8 cellular contexts compared by ENCODE assay signal in genomic region chr10:102418612-102419560, GRCh38. TPM values are rescaled to one million over a fixed set of nuclear protein-coding genes. Genes with fewer than 3 reads are reported as not detected.
DNase-seq lines count a peak whose midpoint lies in the region; ATAC-seq, FAIRE-seq and TF ChIP-seq lines count a peak whose summit lies in the region.

Gene PSD (minus strand): TSS chr10:102418785. CDS start chr10:102417038, 1,747 bp downstream.

- peaks cover 28% of the 10 kb centered on the region for H3K27me3 ChIP-seq in keratinocyte (ENCODE audit: control insufficient read depth, extremely low read depth, insufficient read depth, low read length)
- H3K27me3 ChIP-seq in thymus (ENCODE audit: control insufficient read depth, insufficient read depth), result peaks cover 28% of the 10 kb centered on the region

- H3K4me1 Mint-ChIP-seq in activated naive CD8-positive, alpha-beta T cell (ENCODE audit: low read depth), result peaks cover 35% of the 10 kb centered on the region

- peak within 1 kb of the TSS; percentile 97 for H3K4me3 Mint-ChIP-seq in activated naive CD8-positive, alpha-beta T cell

- H3K4me1 ChIP-seq in keratinocyte (ENCODE audit: control insufficient read depth, extremely low read depth, insufficient read depth, low read length) (peaks cover 29% of the 10 kb centered on the region), thymus (ENCODE audit: control insufficient read depth, insufficient read depth, low read length) (peaks cover 33% of the 10 kb centered on the region)

- H3K4me3 ChIP-seq in keratinocyte (ENCODE audit: control insufficient read depth in 2 of 3, extremely low read depth in 1 of 3, insufficient read depth in 2 of 3, low read depth in 1 of 3, low read length in 3 of 3), result peak within 1 kb of the TSS; percentile 2 to 83 (median 65)
- H3K4me3 ChIP-seq in thymus (ENCODE audit: low read length), result peak within 1 kb of the TSS; percentile 63

- peak within 1 kb of the TSS; percentile 91 for H3K4me2 ChIP-seq in keratinocyte (ENCODE audit: control insufficient read depth, extremely low read depth, insufficient read depth, low read depth, low read length)

- H3K36me3 ChIP-seq in keratinocyte (ENCODE audit: control insufficient read depth in 2 of 2, extremely low read depth in 1 of 2, insufficient read depth in 2 of 2, low read length in 2 of 2), result peaks cover 4 to 9% of the 10 kb centered on the region in 2 experiments
- H3K36me3 ChIP-seq in thymus (ENCODE audit: control insufficient read depth, insufficient read depth), result peaks cover 8% of the 10 kb centered on the region

- H2AFZ ChIP-seq in keratinocyte (ENCODE audit: control insufficient read depth, low read length), result no peak within 1 kb of the TSS

- no peak for FAIRE-seq in keratinocyte (lab: Jason Lieb, UNC)

- H3K9me3 ChIP-seq in keratinocyte (ENCODE audit: control insufficient read depth, low read depth, low read length) (no peaks in the 10 kb centered on the region), thymus (ENCODE audit: control insufficient read depth) (peaks cover 2% of the 10 kb centered on the region)

- peak; percentile 61 for DNase-seq in DMS79 (lab: John Stamatoyannopoulos, UW)
- peak; percentile 76 for DNase-seq in NCI-H1694 (lab: John Stamatoyannopoulos, UW)
- DNase-seq in keratinocyte (ENCODE audit: low read depth, low spot score), result no peak
- DNase-seq in amniotic stem cell (lab: John Stamatoyannopoulos, UW), result no peak

- H3K27me3 Mint-ChIP-seq in activated naive CD8-positive, alpha-beta T cell, result peaks cover 15% of the 10 kb centered on the region

- peaks cover 3% of the 10 kb centered on the region for H3K79me2 ChIP-seq in keratinocyte (ENCODE audit: control insufficient read depth, insufficient read depth, low read length)

- 8% methylated on average over 54 of the region's 54 CpGs for WGBS in thymus

- H4K20me1 ChIP-seq in keratinocyte (ENCODE audit: control insufficient read depth, extremely low read depth, insufficient read depth, low read length), result no peaks in the 10 kb centered on the region

- ATAC-seq in HG03354 (IDR thresholded peaks at IDR 0.05; ENCODE audit: poor library complexity, severe bottlenecking, unreplicated experiment), result no peak
- no peak for ATAC-seq in GM21723 (IDR thresholded peaks at IDR 0.05; ENCODE audit: unreplicated experiment)

- TF ChIP-seq CTCF in keratinocyte (optimal IDR thresholded peaks at IDR 0.05 in 1 of 3, IDR thresholded peaks at IDR 0.05 in 1 of 3, conservative IDR thresholded peaks at IDR 0.05 in 1 of 3; ENCODE audit: extremely low read depth in 1 of 3, insufficient read depth in 2 of 3, low read length in 3 of 3), result no peak

- no peaks in the 10 kb centered on the region for H3K36me3 Mint-ChIP-seq in activated naive CD8-positive, alpha-beta T cell

- no peaks in the 10 kb centered on the region for H3K9me3 Mint-ChIP-seq in activated naive CD8-positive, alpha-beta T cell (ENCODE audit: low read depth)

- no peak within 1 kb of the TSS for H3K9ac ChIP-seq in keratinocyte (ENCODE audit: control insufficient read depth, extremely low read depth, insufficient read depth, low read length)

- dilution Hi-C loops in keratinocyte (cut with MboI; ENCODE audit: extremely low pct_ligation_motif_present, low sequenced_read_pairs), result no loop called here

- no peak within 1 kb of the TSS for H3K27ac Mint-ChIP-seq in activated naive CD8-positive, alpha-beta T cell

- H3K9me1 ChIP-seq in keratinocyte (ENCODE audit: control insufficient read depth, extremely low read depth, insufficient read depth, low read length), result no peaks in the 10 kb centered on the region

- H3K27ac ChIP-seq in keratinocyte (ENCODE audit: control insufficient read depth, insufficient read depth, low read length), result no peak within 1 kb of the TSS
- H3K27ac ChIP-seq in thymus (ENCODE audit: low read depth), result no peak within 1 kb of the TSS

RNA-seq across cellular contexts. Expression of gene PSD, which starts in this region (rescaled TPM):
- polyA plus RNA-seq in keratinocyte (0.10 to 0.81 TPM (median 0.11 TPM) in 3 replicates), thymus (3.8 TPM)
- 0.46 TPM for polyA plus RNA-seq in keratinocyte (2011; ENCODE audit: low read depth)
- polyA plus RNA-seq in keratinocyte (2011; cell fraction: cytosol; rRNA removed), result 0.11 and 0.19 TPM in 2 replicates
- polyA plus RNA-seq in keratinocyte (2011; cell fraction: nucleus; rRNA removed), result 0.56 and 0.69 TPM in 2 replicates
- polyA plus RNA-seq in keratinocyte (2012; ENCODE audit: low replicate concordance), result 0.71 and 1.0 TPM in 2 replicates
- polyA minus RNA-seq in keratinocyte, result 0.07 TPM in 1 of 3 replicates, not detected in the others
- polyA minus RNA-seq in keratinocyte (2011; cell fraction: cytosol; rRNA and poly(A)+ RNA removed), result not detected
- polyA minus RNA-seq in keratinocyte (2011; cell fraction: nucleus; rRNA and poly(A)+ RNA removed), result 0.42 and 0.54 TPM in 2 replicates

Comparison
In these comparisons a context has a peak if more than half of its experiments do, and no peak if none do; other contexts are left out.
1. DNase-seq: peak in DMS79 (single experiment) and NCI-H1694 (single experiment); none in keratinocyte (single experiment) and amniotic stem cell (single experiment).